12 cellular contexts compared by ENCODE assay signal in the genomic region with DNA sequence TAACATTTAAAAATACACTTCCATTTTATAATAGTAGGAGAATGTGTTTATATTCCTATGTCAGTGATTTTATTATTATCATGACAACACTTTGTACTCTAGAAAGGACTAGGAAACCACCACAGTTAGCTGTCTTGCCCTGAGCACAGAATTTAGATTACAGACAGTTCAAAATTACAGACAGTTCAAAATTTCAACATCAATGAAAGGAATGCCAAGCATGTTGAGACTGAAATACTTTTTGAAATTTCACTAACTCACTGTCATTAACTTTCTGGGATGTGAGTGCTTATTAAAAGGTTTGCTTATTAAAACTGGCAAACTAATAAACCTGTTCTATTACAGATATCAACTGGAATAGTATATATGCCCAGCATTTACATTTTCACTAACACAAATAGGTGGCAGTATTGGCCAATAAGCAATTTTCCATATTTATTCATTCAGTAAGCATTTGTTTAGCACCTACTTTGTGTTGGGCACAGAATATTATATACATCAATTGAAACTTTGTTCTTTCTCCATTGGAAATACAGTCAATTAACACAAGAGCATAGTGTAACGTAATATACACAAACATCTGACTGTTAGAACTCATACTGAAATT.
A peak's percentile ranks its signal among the peaks of the same experiment; 100 is the strongest.
DNase-seq lines count a peak whose midpoint lies in the region; ATAC-seq and TF ChIP-seq lines count a peak whose summit lies in the region.
"Had no signal": no experiment of that assay in that cellular context is flagged by ENCODE, and none has a peak within 500 bp of the region (broad histone marks: within the 10 kb centered on the region; RNA-seq: fewer than 3 reads in every experiment).

No MANE protein-coding gene starts in this region.

- peaks cover 4% of the 10 kb centered on the region; the same call in 1 of the 2 replicates for H3K79me2 ChIP-seq in OCI-LY7 (ENCODE audit: insufficient read depth, low read depth, low read length)

- H3K27me3 ChIP-seq in skeletal muscle satellite cell (ENCODE audit: control insufficient read depth, insufficient read depth, low read length), result no peaks in the 10 kb centered on the region
- H3K27me3 ChIP-seq: thyroid gland had no signal

- H3K9ac ChIP-seq in skeletal muscle satellite cell (ENCODE audit: low read depth, low read length), result peak overlapping the region; percentile 28

- intact Hi-C loops in OCI-LY7 (cut with micrococcal nuclease; ENCODE audit: unreplicated experiment), result no loop called here

- H3K4me2 ChIP-seq in OCI-LY7 (ENCODE audit: low read length), result no peak overlapping the region
- peak overlapping the region; percentile 9 for H3K4me2 ChIP-seq in skeletal muscle satellite cell (ENCODE audit: low read length)

- CTCF ChIA-PET in GM10248 (lab: Yijun Ruan, JAX) (interaction anchor here (0.7 to 2.0 kb wide), 4 partner anchors 9 to 1239 kb away, joined by 3 to 6 read pairs (median 4); no protein-coding TSS in a partner anchor), OCI-LY7 (lab: Charles Lee; ENCODE audit: unreplicated experiment) (no interaction called here)

- peak; percentile 20 for TF ChIP-seq CTCF in GM10248 (IDR thresholded peaks at IDR 0.05; ENCODE audit: control extremely low read depth, extremely low read depth, low read depth, missing control alignments)
- peak; percentile 62 for TF ChIP-seq CTCF in OCI-LY7 (conservative IDR thresholded peaks at IDR 0.05; ENCODE audit: low read length)
- peak; percentile 18 for TF ChIP-seq CTCF in fibroblast of mammary gland (conservative IDR thresholded peaks at IDR 0.05; ENCODE audit: control insufficient read depth, insufficient read depth, low read depth, low read length)

- no peak overlapping the region for H3K4me3 ChIP-seq in OCI-LY7 (ENCODE audit: low read depth, low read length, poor library complexity, severe bottlenecking)
- no peak overlapping the region for H3K4me3 ChIP-seq in fibroblast of mammary gland (ENCODE audit: control insufficient read depth, low read depth, low read length)
- H3K4me3 ChIP-seq in skeletal muscle satellite cell (ENCODE audit: low read length), result no peak overlapping the region
- H3K4me3 ChIP-seq: K562, thyroid gland had no signal

- H3K36me3 ChIP-seq in OCI-LY7 (ENCODE audit: insufficient read depth, low read length), result no peaks in the 10 kb centered on the region; the same call in 1 of the 2 replicates
- H3K36me3 ChIP-seq in skeletal muscle satellite cell (ENCODE audit: insufficient read depth, low read length), result no peaks in the 10 kb centered on the region
- H3K36me3 ChIP-seq: thyroid gland had no signal

- no peak overlapping the region for H2AFZ ChIP-seq in OCI-LY7 (ENCODE audit: low read length)

- H3K4me1 ChIP-seq in OCI-LY7 (ENCODE audit: insufficient read depth, low read length, poor library complexity, severe bottlenecking) (no peaks in the 10 kb centered on the region), skeletal muscle satellite cell (ENCODE audit: control insufficient read depth, insufficient read depth, low read length) (peaks cover 41% of the 10 kb centered on the region)
- H3K4me1 ChIP-seq: thyroid gland had no signal

- H3K27ac ChIP-seq in OCI-LY7 (ENCODE audit: low read depth, low read length, poor library complexity, severe bottlenecking), result no peak overlapping the region
- H3K27ac ChIP-seq: thyroid gland had no signal

- no peaks in the 10 kb centered on the region for H3K9me3 ChIP-seq in OCI-LY7 (ENCODE audit: low read length)
- H3K9me3 ChIP-seq in skeletal muscle satellite cell (replicated peaks; ENCODE audit: low read length), result no peaks in the 10 kb centered on the region
- H3K9me3 ChIP-seq: thyroid gland had no signal

- no peak for ATAC-seq in GM18867 (IDR thresholded peaks at IDR 0.05; ENCODE audit: unreplicated experiment)
- ATAC-seq: K562 had no signal

- H3K9me2 ChIP-seq in OCI-LY7 (ENCODE audit: insufficient read depth, low read length), result no peaks in the 10 kb centered on the region

- POLR2A ChIA-PET in GM10248 (lab: Yijun Ruan, JAX) (no interaction called here), OCI-LY7 (lab: Charles Lee) (interaction anchor here (0.6 kb wide), 1 partner anchor 1082 kb away, joined by 3 read pairs; no protein-coding TSS in a partner anchor)

- no peak for DNase-seq in GM10248 (ENCODE audit: extremely low spot score)
- no peak for DNase-seq in OCI-LY7 (ENCODE audit: low spot score)
- peak; percentile 15 for DNase-seq in fibroblast of mammary gland (ENCODE audit: low read depth)
- DNase-seq in T-helper 9 cell, result no peak
- no peak for DNase-seq in GM19240 (ENCODE audit: insufficient read length, low spot score)
- DNase-seq: DMS79 treated with DMSO at 0.1 percent for 48 hours, mesendoderm, NCI-H1930, thyroid gland had no signal

- BruUV-seq in OCI-LY7 (replicated peaks; lab: Mats Ljungman, UMichigan), result no TSS peak

- H4K20me1 ChIP-seq in OCI-LY7 (ENCODE audit: insufficient read depth, low read length), result peaks cover 11% of the 10 kb centered on the region; the same call in 1 of the 2 replicates
